8 cellular contexts compared by ENCODE assay signal in the genomic region with DNA sequence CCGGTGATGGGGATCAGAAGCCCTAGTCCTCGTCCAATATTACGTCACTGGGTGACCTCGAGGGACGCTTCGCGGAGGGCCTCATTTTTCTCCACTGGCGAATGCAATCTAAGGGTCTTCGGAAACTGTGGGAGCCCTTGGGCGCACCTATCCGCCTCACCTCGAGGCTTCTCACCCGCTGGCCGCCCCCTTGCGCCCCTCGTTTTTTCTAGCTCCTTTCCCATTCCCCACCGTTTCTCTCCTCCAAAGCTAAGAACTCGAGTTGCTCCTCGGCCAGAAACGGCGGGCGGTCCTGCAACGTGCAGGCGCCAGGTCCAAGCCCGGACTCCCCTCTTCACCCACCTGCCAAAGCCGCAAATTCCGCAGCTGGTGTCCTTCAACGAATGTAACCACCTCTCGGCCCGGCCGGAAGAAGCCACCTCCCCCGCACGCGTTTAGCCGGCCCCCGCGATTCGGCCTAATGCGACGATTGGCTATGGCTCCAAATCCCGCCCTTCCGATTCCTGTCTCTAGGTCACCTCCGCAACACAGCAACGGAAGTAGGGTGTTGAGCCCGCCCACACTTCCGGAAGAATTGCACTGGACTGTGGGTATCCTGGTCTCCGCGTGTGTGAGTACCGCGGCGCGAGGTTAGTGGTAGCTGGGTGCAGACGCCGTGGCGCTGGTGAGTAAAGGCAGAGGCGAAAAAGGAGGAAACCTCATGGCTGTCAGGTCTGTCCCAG. TPM values are rescaled to one million over a fixed set of nuclear protein-coding genes. Genes with fewer than 3 reads are reported as not detected.
DNase-seq lines count a peak whose midpoint lies in the region; ATAC-seq and TF ChIP-seq lines count a peak whose summit lies in the region.

TSS of gene ATP5MK (minus strand) at position 409 of the 722 bp plus-strand sequence. CDS start 4,018 bp downstream, outside the sequence.
A gene with protein sequence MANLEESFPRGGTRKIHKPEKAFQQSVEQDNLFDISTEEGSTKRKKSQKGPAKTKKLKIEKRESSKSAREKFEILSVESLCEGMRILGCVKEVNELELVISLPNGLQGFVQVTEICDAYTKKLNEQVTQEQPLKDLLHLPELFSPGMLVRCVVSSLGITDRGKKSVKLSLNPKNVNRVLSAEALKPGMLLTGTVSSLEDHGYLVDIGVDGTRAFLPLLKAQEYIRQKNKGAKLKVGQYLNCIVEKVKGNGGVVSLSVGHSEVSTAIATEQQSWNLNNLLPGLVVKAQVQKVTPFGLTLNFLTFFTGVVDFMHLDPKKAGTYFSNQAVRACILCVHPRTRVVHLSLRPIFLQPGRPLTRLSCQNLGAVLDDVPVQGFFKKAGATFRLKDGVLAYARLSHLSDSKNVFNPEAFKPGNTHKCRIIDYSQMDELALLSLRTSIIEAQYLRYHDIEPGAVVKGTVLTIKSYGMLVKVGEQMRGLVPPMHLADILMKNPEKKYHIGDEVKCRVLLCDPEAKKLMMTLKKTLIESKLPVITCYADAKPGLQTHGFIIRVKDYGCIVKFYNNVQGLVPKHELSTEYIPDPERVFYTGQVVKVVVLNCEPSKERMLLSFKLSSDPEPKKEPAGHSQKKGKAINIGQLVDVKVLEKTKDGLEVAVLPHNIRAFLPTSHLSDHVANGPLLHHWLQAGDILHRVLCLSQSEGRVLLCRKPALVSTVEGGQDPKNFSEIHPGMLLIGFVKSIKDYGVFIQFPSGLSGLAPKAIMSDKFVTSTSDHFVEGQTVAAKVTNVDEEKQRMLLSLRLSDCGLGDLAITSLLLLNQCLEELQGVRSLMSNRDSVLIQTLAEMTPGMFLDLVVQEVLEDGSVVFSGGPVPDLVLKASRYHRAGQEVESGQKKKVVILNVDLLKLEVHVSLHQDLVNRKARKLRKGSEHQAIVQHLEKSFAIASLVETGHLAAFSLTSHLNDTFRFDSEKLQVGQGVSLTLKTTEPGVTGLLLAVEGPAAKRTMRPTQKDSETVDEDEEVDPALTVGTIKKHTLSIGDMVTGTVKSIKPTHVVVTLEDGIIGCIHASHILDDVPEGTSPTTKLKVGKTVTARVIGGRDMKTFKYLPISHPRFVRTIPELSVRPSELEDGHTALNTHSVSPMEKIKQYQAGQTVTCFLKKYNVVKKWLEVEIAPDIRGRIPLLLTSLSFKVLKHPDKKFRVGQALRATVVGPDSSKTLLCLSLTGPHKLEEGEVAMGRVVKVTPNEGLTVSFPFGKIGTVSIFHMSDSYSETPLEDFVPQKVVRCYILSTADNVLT (N-terminal part only) (plus strand): TSS at position 560 of the 722 bp plus-strand sequence. CDS start 1,801 bp downstream, outside the sequence.

- H3K27me3 Mint-ChIP-seq in activated B cell treated with CpG ODN at 0.5 μM for 24 hours, result no peaks in the 10 kb centered on the region

- peak within 1 kb of the TSS; percentile 98 for H3K4me3 Mint-ChIP-seq in activated B cell treated with CpG ODN at 0.5 μM for 24 hours

- intact Hi-C loops in activated B cell treated with CpG ODN at 0.5 μM for 24 hours (cut with micrococcal nuclease), result loop anchor here (1.0 kb wide), 4 partner anchors 28 to 542 kb away; partner anchors contain the start of genes BORCS7, CNNM2 and PCGF6

- TF ChIP-seq CTCF in activated B cell treated with CpG ODN at 0.5 μM for 24 hours (IDR thresholded peaks at IDR 0.05), result no peak

- DNase-seq in AG08395 (ENCODE audit: low spot score) (peak; percentile 99), NCI-H226 (peak; percentile 99), activated B cell treated with CpG ODN at 0.5 μM for 24 hours (peak; percentile 88), inferior parietal cortex (ENCODE audit: extremely low spot score) (peak; percentile 99)
- DNase-seq in central memory CD4-positive, alpha-beta T cell, result peak; percentile 91
- DNase-seq in stimulated activated CD4-positive, alpha-beta T cell treated with anti-CD3 and anti-CD28 coated beads, Interleukin-12 subunit alpha, Interleukin-12 subunit beta, amount 100 ng/mL, for 24 hours (ENCODE audit: low read depth in 2 of 2), result peak; percentile 93 to 96

- peak within 1 kb of the TSS; percentile 91 for H3K27ac Mint-ChIP-seq in activated B cell treated with CpG ODN at 0.5 μM for 24 hours

- H3K9me3 Mint-ChIP-seq in activated B cell treated with CpG ODN at 0.5 μM for 24 hours, result no peaks in the 10 kb centered on the region

- peak; percentile 98 for ATAC-seq in GM18907 (IDR thresholded peaks at IDR 0.05; ENCODE audit: unreplicated experiment)
- peak; percentile 99 for ATAC-seq in HG03175 (IDR thresholded peaks at IDR 0.05; ENCODE audit: unreplicated experiment)
- peak; percentile 98 for ATAC-seq in activated B cell treated with CpG ODN at 0.5 μM for 24 hours (ENCODE audit: low read depth)

- H3K4me1 Mint-ChIP-seq in activated B cell treated with CpG ODN at 0.5 μM for 24 hours, result peaks cover 47% of the 10 kb centered on the region

- peaks cover 63% of the 10 kb centered on the region for H3K36me3 Mint-ChIP-seq in activated B cell treated with CpG ODN at 0.5 μM for 24 hours (ENCODE audit: low read depth)

- CTCF ChIA-PET in activated B cell treated with CpG ODN at 0.5 μM for 24 hours (lab: Charles Lee), result interaction anchor here (1.3 kb wide), 1 partner anchor 87 kb away, joined by 5 read pairs; no protein-coding TSS in a partner anchor

- POLR2A ChIA-PET in activated B cell treated with CpG ODN at 0.5 μM for 24 hours (lab: Charles Lee), result interaction anchor here (0.5 to 3.2 kb wide), 12 partner anchors 9 to 1578 kb away, joined by 3 to 16 read pairs (median 3); partner anchors contain the start of genes OGA, PCGF6, SFR1 and TAF5

RNA-seq across cellular contexts. Expression of gene ATP5MK, which starts in this region (rescaled TPM):
- 208 and 223 TPM in 2 replicates for total RNA-seq in activated B cell treated with CpG ODN at 0.5 μM for 24 hours

RNA-seq across cellular contexts. Expression of the second gene that starts in this region (rescaled TPM):
- total RNA-seq in activated B cell treated with CpG ODN at 0.5 μM for 24 hours, result 65.4 and 66.0 TPM in 2 replicates

Comparison
In these comparisons a context has a peak if more than half of its experiments do, and no peak if none do; other contexts are left out.
1. Peak in every context shown above with its lines: DNase-seq and ATAC-seq.